Comparison of ENCODE assay signal across 2 cellular contexts in genomic region chr22:45783690-45784089, GRCh38.
TF ChIP-seq lines count a peak whose summit lies in the region.

No MANE protein-coding gene starts in this region.

TF ChIP-seq in liver, 16 proteins besides CTCF, POLR2A, EP300 and RAD21:
- TF ChIP-seq MAX (IDR thresholded peaks at IDR 0.05) (no peak), ATF3 (IDR thresholded peaks at IDR 0.05) (no peak), EGR1 (IDR thresholded peaks at IDR 0.05; ENCODE audit: low read depth in 2 of 2) (no peak), JUND (IDR thresholded peaks at IDR 0.05) (no peak), RXRA (IDR thresholded peaks at IDR 0.05) (no peak), NR2F2 (IDR thresholded peaks at IDR 0.05) (no peak), HNF4A (conservative IDR thresholded peaks at IDR 0.05) (no peak), ZBTB33 (IDR thresholded peaks at IDR 0.05) (no peak), YY1 (IDR thresholded peaks at IDR 0.05) (no peak)

TF ChIP-seq in HepG2, 621 proteins besides CTCF, POLR2A, EP300 and RAD21:
- TF ChIP-seq ZNF800 (CRISPR knock-in tag; IDR thresholded peaks at IDR 0.05) (no peak), DPF2 (CRISPR knock-in tag; IDR thresholded peaks at IDR 0.05; ENCODE audit: borderline replicate concordance, low read depth) (no peak), ZBTB25 (CRISPR knock-in tag; IDR thresholded peaks at IDR 0.05) (no peak), ZNF136 (CRISPR knock-in tag; IDR thresholded peaks at IDR 0.05; ENCODE audit: low read depth) (no peak), IKZF4 (CRISPR knock-in tag; IDR thresholded peaks at IDR 0.05; ENCODE audit: borderline replicate concordance, low read depth, not compliant biosample characterization) (no peak), DZIP1 (CRISPR knock-in tag; IDR thresholded peaks at IDR 0.05) (no peak), NAIF1 (CRISPR knock-in tag; IDR thresholded peaks at IDR 0.05; ENCODE audit: borderline replicate concordance) (no peak), ATF1 (CRISPR knock-in tag; IDR thresholded peaks at IDR 0.05) (no peak), ZBTB43 (CRISPR knock-in tag; conservative IDR thresholded peaks at IDR 0.05) (no peak)
